ENCODE assay signal across 8 cellular contexts in the genomic region with DNA sequence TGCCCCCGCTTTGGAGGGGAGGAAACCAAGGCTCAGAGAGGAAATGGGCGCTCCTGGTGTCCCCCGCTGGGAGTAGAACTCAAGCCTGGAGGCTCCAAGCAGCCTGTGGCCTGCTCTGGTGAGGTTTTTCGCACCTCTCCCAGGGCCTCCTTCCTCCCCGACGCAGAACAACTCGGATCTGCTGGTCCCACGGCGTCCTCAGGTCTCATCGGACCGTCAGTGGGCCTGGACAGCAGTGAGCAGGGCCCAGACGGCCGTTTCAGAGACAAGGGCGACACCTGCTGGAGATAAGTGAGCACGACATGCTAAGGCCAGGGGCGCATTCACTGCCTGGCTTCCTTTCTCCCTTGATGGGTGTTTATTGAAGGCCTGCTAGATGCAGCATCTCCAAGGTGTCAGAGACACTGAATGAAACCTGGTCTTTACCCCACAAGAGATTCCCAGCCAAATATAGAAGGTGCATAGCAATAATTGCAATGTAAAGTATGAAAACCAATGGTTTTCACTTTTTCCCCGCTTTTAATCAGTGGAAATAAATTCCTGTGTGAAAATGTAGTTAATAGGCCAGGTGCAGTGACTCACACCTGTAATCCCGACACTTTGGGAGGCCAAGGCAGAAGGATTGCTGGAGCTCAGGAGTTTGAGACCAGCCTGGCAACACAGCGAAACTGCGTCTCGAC. TPM values are rescaled to one million over a fixed set of nuclear protein-coding genes. Genes with fewer than 3 reads are reported as not detected.
DNase-seq lines count a peak whose midpoint lies in the region; ATAC-seq and TF ChIP-seq lines count a peak whose summit lies in the region.

No MANE protein-coding gene starts in this region.

- TF ChIP-seq POLR2A in sigmoid colon (IDR thresholded peaks at IDR 0.05), result no peak

- peak; percentile 71 for DNase-seq in EL
- peak; percentile 87 for DNase-seq in HEK293T (ENCODE audit: extremely low spot score)
- peak; percentile 56 for DNase-seq in NCI-H1436 (lab: John Stamatoyannopoulos, UW)
- peak; percentile 33 to 67 (median 50) for DNase-seq in T-helper 1 cell
- peak; percentile 45 for DNase-seq in amniotic epithelial cell (ENCODE audit: low read depth)
- DNase-seq in right cardiac atrium, result peak; percentile 76 to 89 (median 87)
- DNase-seq in sigmoid colon, result peak; percentile 86

- H3K36me3 ChIP-seq in sigmoid colon, result no peaks in the 10 kb centered on the region

- ATAC-seq in right cardiac atrium (peak; percentile 93 to 95), GM21423 (IDR thresholded peaks at IDR 0.05; ENCODE audit: unreplicated experiment) (no peak)

- H3K4me1 ChIP-seq in right cardiac atrium (ENCODE audit: control insufficient read depth, insufficient read depth, low read length) (no peaks in the 10 kb centered on the region), sigmoid colon (no peaks in the 10 kb centered on the region)

- intact Hi-C loops in right cardiac atrium (cut with DNase I), result loop anchor here (2.0 to 10.0 kb wide), 5 partner anchors 251 to 434 kb away; no protein-coding TSS in a partner anchor
- intact Hi-C loops in sigmoid colon (cut with DNase I), result loop anchor here (1.0 to 5.0 kb wide), 3 partner anchors 252 to 444 kb away; no protein-coding TSS in a partner anchor

- H3K4me3 ChIP-seq in right cardiac atrium (ENCODE audit: low read length), result no peak overlapping the region
- H3K4me3 ChIP-seq in sigmoid colon, result no peak overlapping the region

- peak; percentile 85 to 97 (median 94) for TF ChIP-seq CTCF in sigmoid colon (IDR thresholded peaks at IDR 0.05)

- CTCF ChIA-PET in HEK293T (lab: Yijun Ruan, JAX), result interaction anchor here (0.6 to 1.2 kb wide), 3 partner anchors 81 to 405 kb away, joined by 3 to 6 read pairs (median 3); no protein-coding TSS in a partner anchor

- no peak overlapping the region for H3K27ac ChIP-seq in right cardiac atrium (ENCODE audit: low read length)
- no peak overlapping the region for H3K27ac ChIP-seq in sigmoid colon

- POLR2A ChIA-PET in HEK293T (lab: Yijun Ruan, JAX), result no interaction called here

- TF ChIP-seq EP300 in sigmoid colon (IDR thresholded peaks at IDR 0.05), result no peak

- H3K9me3 ChIP-seq in right cardiac atrium (ENCODE audit: control insufficient read depth, low read length) (no peaks in the 10 kb centered on the region), sigmoid colon (no peaks in the 10 kb centered on the region)

- H3K27me3 ChIP-seq in right cardiac atrium (ENCODE audit: control insufficient read depth, insufficient read depth), result no peaks in the 10 kb centered on the region
- peaks cover 0 to 3% (median 0%) of the 10 kb centered on the region in 3 donors for H3K27me3 ChIP-seq in sigmoid colon

- 30% methylated on average over 21 of the region's 21 CpGs for WGBS in right cardiac atrium
- 32 to 33% methylated on average over 21 of the region's 21 CpGs for WGBS in sigmoid colon, 2 donors

TF ChIP-seq in HEK293T, 16 proteins besides CTCF, POLR2A, EP300 and RAD21:
- TF ChIP-seq ELF4 (IDR thresholded peaks at IDR 0.05) (no peak), FOXA1 (IDR thresholded peaks at IDR 0.05) (no peak), CTBP1 (IDR thresholded peaks at IDR 0.05; ENCODE audit: borderline replicate concordance) (no peak), NFRKB (IDR thresholded peaks at IDR 0.05) (no peak), HDGF (IDR thresholded peaks at IDR 0.05; ENCODE audit: borderline replicate concordance) (no peak), LEF1 (IDR thresholded peaks at IDR 0.05; ENCODE audit: borderline replicate concordance) (no peak), PKNOX1 (IDR thresholded peaks at IDR 0.05) (no peak), L3MBTL2 (conservative IDR thresholded peaks at IDR 0.05) (no peak), BHLHE40 (IDR thresholded peaks at IDR 0.05; ENCODE audit: borderline replicate concordance) (no peak), FOXM1 (IDR thresholded peaks at IDR 0.05; ENCODE audit: borderline replicate concordance) (no peak), SP1 (IDR thresholded peaks at IDR 0.05) (no peak), SUZ12 (IDR thresholded peaks at IDR 0.05) (no peak), TARDBP (IDR thresholded peaks at IDR 0.05) (no peak), ARNT (IDR thresholded peaks at IDR 0.05) (no peak), ZNF384 (IDR thresholded peaks at IDR 0.05) (no peak), FOXK2 (IDR thresholded peaks at IDR 0.05) (no peak)
TF ChIP-seq in HEK293T: peak in this region for 0.

RNA-seq across cellular contexts. Expression of gene CD82, which starts 26.9 kb away (rescaled TPM):
- total RNA-seq in right cardiac atrium, result 10 to 100 TPM; 16.7 to 33.6 (median 27.3) TPM
- 23.8 TPM for polyA plus RNA-seq in right cardiac atrium
- total RNA-seq in sigmoid colon, result 10 to 100 TPM in 3 of 4 donors, 1 to 10 TPM in 1; 8.7 to 23.3 (median 16.8) TPM
- polyA plus RNA-seq in sigmoid colon, result 10 to 100 TPM in 1 of 3 donors, 1 to 10 TPM in 2; 4.2 to 67.4 (median 6.0) TPM
